ENCODE assay signal across 1 cellular context in the genomic region with DNA sequence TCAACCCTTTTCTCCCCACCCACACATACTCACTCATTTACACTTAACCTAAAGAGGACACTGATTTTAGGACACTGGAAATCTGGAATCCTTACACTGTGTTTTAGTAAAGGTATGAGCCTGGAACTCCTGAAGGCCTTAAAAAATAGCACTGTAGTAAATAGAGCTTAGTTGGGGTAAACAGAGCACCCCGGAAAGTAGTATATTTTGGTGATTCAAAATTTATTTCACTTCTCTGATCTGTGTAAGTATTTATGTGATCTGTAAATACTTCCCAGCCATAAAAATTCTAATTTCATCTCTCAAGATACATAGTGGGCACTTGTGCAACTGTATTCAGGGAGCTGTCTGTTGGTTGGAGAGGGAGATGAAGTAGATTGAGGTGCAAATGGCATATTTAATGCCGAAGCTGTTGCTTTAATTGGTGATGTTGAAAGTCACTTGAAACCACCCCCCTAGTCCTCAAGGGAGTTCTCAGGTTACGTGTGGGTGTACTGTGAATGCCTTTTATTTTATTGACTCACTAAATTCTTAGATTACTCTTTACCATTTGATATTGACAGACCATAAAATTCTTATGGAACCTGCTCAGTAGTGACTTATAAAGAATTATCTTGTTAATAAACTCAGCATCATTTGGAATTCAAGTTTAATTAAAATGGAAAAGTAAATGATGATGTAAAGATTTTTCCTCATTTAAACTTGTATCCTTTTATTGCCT.
TF ChIP-seq lines count a peak whose summit lies in the region.

No MANE protein-coding gene starts in this region.

TF ChIP-seq in HEK293, 187 proteins besides CTCF, POLR2A, EP300 and RAD21 (continued from another document):
- TF ChIP-seq ZNF585B (tag by site-specific recombination; IDR thresholded peaks at IDR 0.05) (no peak), ZNF747 (tag by site-specific recombination; IDR thresholded peaks at IDR 0.05) (no peak), ZNF157 (tag by site-specific recombination; IDR thresholded peaks at IDR 0.05) (no peak), ZNF510 (tag by site-specific recombination; IDR thresholded peaks at IDR 0.05; ENCODE audit: insufficient replicate concordance) (no peak), ZNF521 (tag by site-specific recombination; IDR thresholded peaks at IDR 0.05) (no peak), ZNF324 (tag by site-specific recombination; IDR thresholded peaks at IDR 0.05) (no peak), REPIN1 (tag by site-specific recombination; IDR thresholded peaks at IDR 0.05; ENCODE audit: low read depth) (no peak), ZNF449 (tag by site-specific recombination; IDR thresholded peaks at IDR 0.05) (0 out of 2 replicates have a peak, but pooled peaks have one; percentile 18), TRIM28 (IDR thresholded peaks at IDR 0.05; ENCODE audit: borderline replicate concordance, low read length) (no peak), ZNF501 (tag by site-specific recombination; IDR thresholded peaks at IDR 0.05) (0 out of 2 replicates have a peak, but pooled peaks have one; percentile 69), GFI1B (tag by site-specific recombination; IDR thresholded peaks at IDR 0.05) (peak; percentile 66; the same call in 1 of the 2 replicates)
- TF ChIP-seq, protein P1, sequence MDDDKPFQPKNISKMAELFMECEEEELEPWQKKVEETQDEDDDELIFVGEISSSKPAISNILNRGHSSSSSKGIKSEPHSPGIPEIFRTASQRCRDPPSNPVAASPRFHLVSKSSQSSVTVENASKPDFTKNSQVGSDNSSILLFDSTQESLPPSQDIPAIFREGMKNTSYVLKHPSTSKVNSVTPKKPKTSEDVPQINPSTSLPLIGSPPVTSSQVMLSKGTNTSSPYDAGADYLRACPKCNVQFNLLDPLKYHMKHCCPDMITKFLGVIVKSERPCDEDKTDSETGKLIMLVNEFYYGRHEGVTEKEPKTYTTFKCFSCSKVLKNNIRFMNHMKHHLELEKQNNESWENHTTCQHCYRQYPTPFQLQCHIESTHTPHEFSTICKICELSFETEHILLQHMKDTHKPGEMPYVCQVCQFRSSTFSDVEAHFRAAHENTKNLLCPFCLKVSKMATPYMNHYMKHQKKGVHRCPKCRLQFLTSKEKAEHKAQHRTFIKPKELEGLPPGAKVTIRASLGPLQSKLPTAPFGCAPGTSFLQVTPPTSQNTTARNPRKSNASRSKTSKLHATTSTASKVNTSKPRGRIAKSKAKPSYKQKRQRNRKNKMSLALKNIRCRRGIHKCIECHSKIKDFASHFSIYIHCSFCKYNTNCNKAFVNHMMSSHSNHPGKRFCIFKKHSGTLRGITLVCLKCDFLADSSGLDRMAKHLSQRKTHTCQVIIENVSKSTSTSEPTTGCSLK (tag by site-specific recombination; IDR thresholded peaks at IDR 0.05) = no peak
